ENCODE assay signal across 8 cellular contexts in genomic region chr6:125986956-125987617, GRCh38. TPM values are rescaled to one million over a fixed set of nuclear protein-coding genes. Genes with fewer than 3 reads are reported as not detected.
A peak's percentile ranks its signal among the peaks of the same experiment; 100 is the strongest.
DNase-seq lines count a peak whose midpoint lies in the region; ATAC-seq and TF ChIP-seq lines count a peak whose summit lies in the region.

No MANE protein-coding gene starts in this region.

- H4K20me1 ChIP-seq in BLaER1 treated with 17β-estradiol and CSF1 and Interleukin-3, amounts not matched to agents 10 nM and 100 nM: peaks cover 0 to 5% (median 0%) of the 10 kb centered on the region in 11 experiments; a peak in 3 of 22 replicates

- H3K4me3 ChIP-seq in BLaER1 treated with 17β-estradiol and CSF1 and Interleukin-3, amounts not matched to agents 10 nM and 100 nM: peak overlapping the region; percentile 68 to 96 (median 78)
- peak overlapping the region; percentile 97 for H3K4me3 ChIP-seq in retinal pigment epithelial cell (ENCODE audit: low read length)

- ATAC-seq in GM19395 (IDR thresholded peaks at IDR 0.05; ENCODE audit: unreplicated experiment) (peak; percentile 34), HG03378 (IDR thresholded peaks at IDR 0.05; ENCODE audit: unreplicated experiment) (peak; percentile 27), foreskin keratinocyte (peak; percentile 34)

- peaks cover 10 to 27% (median 17%) of the 10 kb centered on the region in 10 experiments; a peak in 19 of 20 replicates for H3K4me1 ChIP-seq in BLaER1 treated with 17β-estradiol and CSF1 and Interleukin-3, amounts not matched to agents 10 nM and 100 nM
- no peaks in the 10 kb centered on the region for H3K4me1 ChIP-seq in foreskin keratinocyte

- H3K36me3 ChIP-seq in BLaER1 treated with 17β-estradiol and CSF1 and Interleukin-3, amounts not matched to agents 10 nM and 100 nM: 0 out of 22 replicates have a peak, but pooled peaks cover 0 to under 1% (median 0%) of the 10 kb centered on the region in 11 experiments

- H3K4me2 ChIP-seq in BLaER1 treated with 17β-estradiol and CSF1 and Interleukin-3, amounts not matched to agents 10 nM and 100 nM: peak overlapping the region; percentile 70 to 90 (median 78)

- no peaks in the 10 kb centered on the region for H3K9me3 ChIP-seq in BLaER1 treated with 17β-estradiol and CSF1 and Interleukin-3, amounts not matched to agents 10 nM and 100 nM (replicated peaks in 1 of 11)

- DNase-seq in SK-N-DZ (ENCODE audit: low spot score) (peak; percentile 40), foreskin keratinocyte (peak in 1 of 2 donors; percentile 59), retinal pigment epithelial cell (ENCODE audit: low read depth) (no peak)
- no peak for DNase-seq in activated CD4-positive, alpha-beta T cell treated with anti-CD3 and anti-CD28 coated beads, Interleukin-2, amount 50 U/mL, for 1 hour
- no peak for DNase-seq in effector CD8-positive, alpha-beta T cell (lab: John Stamatoyannopoulos, UW)

- H3K27me3 ChIP-seq in BLaER1 treated with 17β-estradiol and CSF1 and Interleukin-3, amounts not matched to agents 10 nM and 100 nM: no peaks in the 10 kb centered on the region
- H3K27me3 ChIP-seq in foreskin keratinocyte: no peaks in the 10 kb centered on the region

- TF ChIP-seq CTCF in foreskin keratinocyte (conservative IDR thresholded peaks at IDR 0.05) (no peak), retinal pigment epithelial cell (conservative IDR thresholded peaks at IDR 0.05; ENCODE audit: low read depth, low read length) (no peak)

- peak overlapping the region; percentile 63 to 85 (median 79) for H3K9ac ChIP-seq in BLaER1 treated with 17β-estradiol and CSF1 and Interleukin-3, amounts not matched to agents 10 nM and 100 nM

- peak overlapping the region in 10 of 11 experiments; percentile 61 to 79 (median 77); a peak in 18 of 22 replicates for H3K27ac ChIP-seq in BLaER1 treated with 17β-estradiol and CSF1 and Interleukin-3, amounts not matched to agents 10 nM and 100 nM
- H3K27ac ChIP-seq in foreskin keratinocyte: peak overlapping the region; percentile 70

RNA-seq across cellular contexts. Expression of gene TRMT11, which starts 0.7 kb away (rescaled TPM):
- polyA plus RNA-seq in SK-N-DZ (2014; cell fraction: cytosol; rRNA removed): 39.8 and 50.7 TPM in 2 replicates
- polyA plus RNA-seq in SK-N-DZ (2014; cell fraction: nucleus; rRNA removed): 77.6 and 79.8 TPM in 2 replicates
- 16.0 and 19.8 TPM in 2 replicates for total RNA-seq in foreskin keratinocyte
- polyA plus RNA-seq in foreskin keratinocyte: 7.4 and 10.0 TPM in 2 replicates

RNA-seq across cellular contexts. Expression of gene HINT3, which starts 30.5 kb away (rescaled TPM):
- 20.8 and 20.9 TPM in 2 replicates for polyA plus RNA-seq in SK-N-DZ (2014; cell fraction: cytosol; rRNA removed)
- 3.4 and 5.3 TPM in 2 replicates for polyA plus RNA-seq in SK-N-DZ (2014; cell fraction: nucleus; rRNA removed)
- 9.7 and 10.0 TPM in 2 replicates for total RNA-seq in foreskin keratinocyte
- polyA plus RNA-seq in foreskin keratinocyte: 4.5 and 5.5 TPM in 2 replicates
